In the genomic region with DNA sequence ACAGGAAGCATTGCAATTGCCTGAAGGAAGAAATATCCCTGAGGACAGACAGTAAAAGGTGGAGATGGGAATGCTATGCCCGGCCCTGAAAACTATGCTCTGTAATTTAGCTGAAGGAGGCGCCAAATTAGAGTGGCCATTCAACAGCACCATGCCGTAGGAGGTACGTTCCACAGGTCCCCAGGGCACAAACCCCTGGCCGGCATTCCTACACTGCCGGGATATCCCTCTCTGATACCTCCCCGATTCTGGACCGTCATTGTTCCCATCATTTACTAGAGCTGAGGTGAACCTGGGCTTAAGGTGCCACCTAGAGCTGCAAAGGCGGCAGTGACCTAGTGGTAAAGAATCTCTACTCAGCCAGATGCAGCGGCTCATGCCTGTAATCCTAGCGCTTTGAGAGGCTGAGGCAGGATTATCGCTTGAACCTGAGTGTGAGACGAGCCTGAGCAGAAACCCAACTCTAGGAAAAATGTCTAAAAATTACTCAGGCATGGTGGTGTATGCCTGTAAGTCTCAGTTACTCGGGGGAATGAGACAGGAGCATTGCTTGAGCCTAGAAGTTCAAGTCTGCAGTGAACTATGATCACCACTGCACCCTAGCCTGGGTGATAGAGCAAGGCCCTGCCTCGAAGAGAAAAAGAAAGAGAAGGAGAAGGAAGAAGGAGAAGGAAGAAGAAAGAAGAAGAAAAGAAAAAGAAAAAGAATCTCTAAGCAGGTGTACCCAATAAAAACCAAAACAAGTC, we compare ENCODE assay signal across 11 cellular contexts. TPM values are rescaled to one million over a fixed set of nuclear protein-coding genes. Genes with fewer than 3 reads are reported as not detected.
DNase-seq lines count a peak whose midpoint lies in the region; TF ChIP-seq lines count a peak whose summit lies in the region.
"Had no signal": no experiment of that assay in that cellular context is flagged by ENCODE, and none has a peak within 500 bp of the region (broad histone marks: within the 10 kb centered on the region; RNA-seq: fewer than 3 reads in every experiment).

No MANE protein-coding gene starts in this region.

- no peaks in the 10 kb centered on the region for H3K36me3 ChIP-seq in sigmoid colon
- H3K36me3 ChIP-seq: SJSA1, tibial artery had no signal

- H3K9me3 ChIP-seq in sigmoid colon = no peaks in the 10 kb centered on the region
- H3K9me3 ChIP-seq: SJSA1, tibial artery had no signal

- in situ Hi-C loops in ACHN (cut with HindIII; ENCODE audit: low pct_ligation_motif_present, low pct_unique_long_range_greater_than_20kb, low sequenced_read_pairs) (no loop called here), astrocyte of the spinal cord (cut with HindIII; ENCODE audit: low sequenced_read_pairs) (no loop called here)

- H3K36me3 Mint-ChIP-seq in activated T-helper 2 cell treated with anti-CD3 and anti-CD28 coated beads, Interferon-gamma antibody, Interleukin-2, Interleukin-4, amounts not matched to agents 10 μg/mL and 5 μg/mL and 100 μg/mL, durations not matched to agents 14 hours and 24 hours and 36 hours (ENCODE audit: low read depth) = no peaks in the 10 kb centered on the region

- H3K27me3 ChIP-seq in sigmoid colon = no peaks in the 10 kb centered on the region
- H3K27me3 ChIP-seq: tibial artery had no signal

- intact Hi-C loops in sigmoid colon (cut with DNase I) = no loop called here
- intact Hi-C loops in activated T-helper 2 cell treated with anti-CD3 and anti-CD28 coated beads, Interferon-gamma antibody, Interleukin-2, Interleukin-4, amounts not matched to agents 10 μg/mL and 5 μg/mL and 100 μg/mL, durations not matched to agents 14 hours and 24 hours and 36 hours (cut with micrococcal nuclease) = no loop called here

- WGBS in sigmoid colon, 2 donors = 42 to 52% methylated on average over 15 of the region's 15 CpGs

- no peak overlapping the region for H3K4me3 ChIP-seq in astrocyte of the spinal cord (ENCODE audit: low read depth, low read length)
- no peak overlapping the region for H3K4me3 ChIP-seq in sigmoid colon
- H3K4me3 ChIP-seq: SJSA1, tibial artery had no signal

- no peak for TF ChIP-seq EP300 in sigmoid colon (IDR thresholded peaks at IDR 0.05)

- peaks cover 16% of the 10 kb centered on the region for H3K27me3 Mint-ChIP-seq in activated T-helper 2 cell treated with anti-CD3 and anti-CD28 coated beads, Interferon-gamma antibody, Interleukin-2, Interleukin-4, amounts not matched to agents 10 μg/mL and 5 μg/mL and 100 μg/mL, durations not matched to agents 14 hours and 24 hours and 36 hours (ENCODE audit: low read depth)

- H3K4me3 Mint-ChIP-seq in activated T-helper 2 cell treated with anti-CD3 and anti-CD28 coated beads, Interferon-gamma antibody, Interleukin-2, Interleukin-4, amounts not matched to agents 10 μg/mL and 5 μg/mL and 100 μg/mL, durations not matched to agents 14 hours and 24 hours and 36 hours (ENCODE audit: low read depth) = no peak overlapping the region

- no peaks in the 10 kb centered on the region for H3K4me1 Mint-ChIP-seq in activated T-helper 2 cell treated with anti-CD3 and anti-CD28 coated beads, Interferon-gamma antibody, Interleukin-2, Interleukin-4, amounts not matched to agents 10 μg/mL and 5 μg/mL and 100 μg/mL, durations not matched to agents 14 hours and 24 hours and 36 hours (ENCODE audit: low read depth)

- no peak overlapping the region for H3K27ac ChIP-seq in sigmoid colon
- H3K27ac ChIP-seq: SJSA1, tibial artery had no signal

- TF ChIP-seq CTCF in astrocyte of the spinal cord (IDR thresholded peaks at IDR 0.05; ENCODE audit: low read depth, low read length) (peak; percentile 27), sigmoid colon (IDR thresholded peaks at IDR 0.05) (no peak)

- TF ChIP-seq POLR2A in sigmoid colon (IDR thresholded peaks at IDR 0.05) = no peak

- peaks cover 0 to 11% (median 0%) of the 10 kb centered on the region in 4 donors for H3K4me1 ChIP-seq in sigmoid colon
- H3K4me1 ChIP-seq: SJSA1 had no signal

- H3K9me3 Mint-ChIP-seq in activated T-helper 2 cell treated with anti-CD3 and anti-CD28 coated beads, Interferon-gamma antibody, Interleukin-2, Interleukin-4, amounts not matched to agents 10 μg/mL and 5 μg/mL and 100 μg/mL, durations not matched to agents 14 hours and 24 hours and 36 hours = no peaks in the 10 kb centered on the region

- H3K27ac Mint-ChIP-seq in activated T-helper 2 cell treated with anti-CD3 and anti-CD28 coated beads, Interferon-gamma antibody, Interleukin-2, Interleukin-4, amounts not matched to agents 10 μg/mL and 5 μg/mL and 100 μg/mL, durations not matched to agents 14 hours and 24 hours and 36 hours = no peak overlapping the region

- DNase-seq in ACHN (peak; percentile 7), HT-29 (ENCODE audit: low spot score) (peak; percentile 52), astrocyte of the spinal cord (ENCODE audit: low read depth, low spot score) (no peak), iPS-NIHi7 (ENCODE audit: extremely low spot score) (peak; percentile 72), sigmoid colon (no peak), HUDEP-2 (lab: John Stamatoyannopoulos, UW; ENCODE audit: unreplicated experiment in 76 of 76) (no peak), NCI-H1048 (lab: John Stamatoyannopoulos, UW) (no peak)
- DNase-seq in activated T-helper 2 cell treated with anti-CD3 and anti-CD28 coated beads, Interferon-gamma antibody, Interleukin-2, Interleukin-4, amounts not matched to agents 10 μg/mL and 5 μg/mL and 100 μg/mL, durations not matched to agents 14 hours and 24 hours and 36 hours (ENCODE audit: low spot score) = no peak
- DNase-seq: GF-D8, tibial artery had no signal

RNA-seq across cellular contexts. Expression of a gene that starts 53.0 kb away (rescaled TPM):
- total RNA-seq in HT-29 (2014; rRNA removed; shearing (Covaris generic)) = 14.0 and 15.5 TPM in 2 replicates
- 10 to 100 TPM; 37.4 to 46.7 (median 40.5) TPM for total RNA-seq in sigmoid colon
- 10 to 100 TPM in 2 of 3 donors, 1 to 10 TPM in 1; 9.0 to 13.1 (median 11.1) TPM for polyA plus RNA-seq in sigmoid colon
- 27.2 and 28.1 TPM in 2 replicates for total RNA-seq in activated T-helper 2 cell treated with anti-CD3 and anti-CD28 coated beads, Interferon-gamma antibody, Interleukin-2, Interleukin-4, amounts not matched to agents 10 μg/mL and 5 μg/mL and 100 μg/mL, durations not matched to agents 14 hours and 24 hours and 36 hours

Comparison
In these comparisons a context has a peak if more than half of its experiments do, and no peak if none do; other contexts are left out.
1. DNase-seq: peak in ACHN (single experiment), HT-29 (single experiment) and iPS-NIHi7 (single experiment); none in astrocyte of the spinal cord (single experiment), sigmoid colon (single experiment), HUDEP-2 (0 of 76), NCI-H1048 (single experiment) and activated T-helper 2 cell treated with anti-CD3 and anti-CD28 coated beads, Interferon-gamma antibody, Interleukin-2, Interleukin-4, amounts not matched to agents 10 μg/mL and 5 μg/mL and 100 μg/mL, durations not matched to agents 14 hours and 24 hours and 36 hours (single experiment).